In genomic region chr7:69676247-69676646, GRCh38 we compare ENCODE assay signal across 22 cellular contexts.
DNase-seq lines count a peak whose midpoint lies in the region; ATAC-seq, FAIRE-seq and TF ChIP-seq lines count a peak whose summit lies in the region.
"Had no signal": no experiment of that assay in that cellular context is flagged by ENCODE, and none has a peak within 500 bp of the region (broad histone marks: within the 10 kb centered on the region; RNA-seq: fewer than 3 reads in every experiment).

No MANE protein-coding gene starts in this region.

- ATAC-seq in HG03095 (IDR thresholded peaks at IDR 0.05; ENCODE audit: unreplicated experiment) (peak; percentile 46), GM19328 (IDR thresholded peaks at IDR 0.05; ENCODE audit: unreplicated experiment) (no peak)
- ATAC-seq: HCT116, Panc1 had no signal

- H3K4me3 Mint-ChIP-seq in nephron progenitor cell, result no peak overlapping the region
- H3K4me3 Mint-ChIP-seq: CD14-positive monocyte; IgD-negative memory B cell; T-helper 1 cell treated with Interleukin-12 subunit alpha and Interleukin-12 subunit beta and Interleukin-4 antibody, amounts not matched to agents 30 μg/mL and 1 μg/mL, for 36 hours had no signal

- DNase-seq in GM12865 (ENCODE audit: low read depth), result peak; percentile 49
- DNase-seq in GM19239 (ENCODE audit: insufficient read length, low spot score), result no peak
- DNase-seq in nephron progenitor cell, result no peak
- no peak for DNase-seq in T-helper 1 cell
- DNase-seq in GF-D8 (lab: John Stamatoyannopoulos, UW), result no peak
- DNase-seq: 8988T, BE2C, Calu3, DMS153, DND-41, MM.1S, NCI-H2029, NCI-H446 treated with DMSO at 0.1 percent for 48 hours, NCI-H526 treated with DMSO at 0.1 percent for 48 hours, SHP77 had no signal

- peaks cover 76% of the 10 kb centered on the region for H3K4me1 Mint-ChIP-seq in nephron progenitor cell
- H3K4me1 Mint-ChIP-seq: IgD-negative memory B cell had no signal

- H3K27me3 Mint-ChIP-seq in nephron progenitor cell (ENCODE audit: low read depth, poor library complexity), result no peaks in the 10 kb centered on the region
- H3K27me3 Mint-ChIP-seq: IgD-negative memory B cell had no signal

- H3K9me3 Mint-ChIP-seq in nephron progenitor cell, result no peaks in the 10 kb centered on the region
- H3K9me3 Mint-ChIP-seq: CD14-positive monocyte; IgD-negative memory B cell; T-helper 1 cell treated with Interleukin-12 subunit alpha and Interleukin-12 subunit beta and Interleukin-4 antibody, amounts not matched to agents 30 μg/mL and 1 μg/mL, for 36 hours had no signal

- peak; percentile 67 for FAIRE-seq in GM19239 (lab: Jason Lieb, UNC)

- peak overlapping the region; percentile 39 for H3K27ac Mint-ChIP-seq in nephron progenitor cell
- H3K27ac Mint-ChIP-seq: CD14-positive monocyte; IgD-negative memory B cell; T-helper 1 cell treated with Interleukin-12 subunit alpha and Interleukin-12 subunit beta and Interleukin-4 antibody, amounts not matched to agents 30 μg/mL and 1 μg/mL, for 36 hours had no signal

- TF ChIP-seq CTCF in GM12865 (IDR thresholded peaks at IDR 0.05; ENCODE audit: insufficient read depth, low read depth, low read length, missing control alignments) (no peak), nephron progenitor cell (IDR thresholded peaks at IDR 0.05) (no peak)

- no peaks in the 10 kb centered on the region for H3K36me3 Mint-ChIP-seq in nephron progenitor cell (ENCODE audit: low read depth)
- H3K36me3 Mint-ChIP-seq: CD14-positive monocyte, IgD-negative memory B cell had no signal

- no peak overlapping the region for H3K4me3 ChIP-seq in GM12865 (ENCODE audit: low read depth, low read length)
